In the genomic region with DNA sequence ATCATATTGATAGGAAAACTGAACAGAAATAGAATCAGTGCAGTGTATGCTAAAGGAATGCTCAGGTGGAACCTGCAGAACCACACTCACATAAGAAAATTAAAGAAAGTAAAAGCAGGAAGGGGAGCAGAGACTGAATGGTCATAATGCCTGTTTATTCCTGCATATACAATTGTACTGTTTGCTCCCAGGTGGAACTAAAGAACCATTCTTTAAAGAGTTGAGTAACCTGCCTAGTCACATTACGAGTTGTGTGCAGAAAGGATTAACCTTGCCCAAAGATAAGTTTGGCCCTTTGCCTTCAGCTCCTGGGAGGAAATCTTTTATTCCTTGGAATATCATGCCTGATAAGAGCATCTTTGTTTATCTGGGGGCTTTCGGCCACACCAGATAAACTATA, we compare ENCODE assay signal across 21 cellular contexts.
"Had no signal": no experiment of that assay in that cellular context is flagged by ENCODE, and none has a peak within 500 bp of the region (broad histone marks: within the 10 kb centered on the region; RNA-seq: fewer than 3 reads in every experiment).

No MANE protein-coding gene starts in this region.

- DNase-seq: Kasumi-1, MM.1S, NCI-H1092 treated with DMSO at 0.1 percent for 48 hours, NCI-H1436, NCI-H187, NCI-H2029, NCI-H2081 treated with DMSO at 0.1 percent for 48 hours, NCI-H2171, NCI-H226, NCI-H446, NCI-H510A, NCI-H524 treated with DMSO at 0.1 percent for 48 hours, NCI-H69, NCI-H774, Right ventricle myocardium superior, RPMI8226, SIG-M5 had no signal

- ATAC-seq: K562 had no signal

- H3K27me3 ChIP-seq: SJSA1 had no signal

- H3K36me3 ChIP-seq: SJSA1 had no signal

- H3K4me1 ChIP-seq: SJSA1 had no signal

- H3K4me2 ChIP-seq: KMS-11 had no signal

- H3K4me3 ChIP-seq: K562, SJSA1, SK-N-MC had no signal

- H3K9ac ChIP-seq: KMS-11 had no signal

- H3K27ac ChIP-seq: KMS-11, SJSA1, SK-N-MC had no signal
